Comparison of ENCODE assay signal across 1 cellular context in genomic region chr13:112929778-112930055, GRCh38.
TF ChIP-seq lines count a peak whose summit lies in the region.

No MANE protein-coding gene starts in this region.

TF ChIP-seq in SK-N-SH, 30 proteins besides CTCF, POLR2A, EP300 and RAD21 (continued from another document):
- TF ChIP-seq FOSL2 (IDR thresholded peaks at IDR 0.05; ENCODE audit: borderline replicate concordance, low read depth): no peak
